Comparison of ENCODE assay signal across 20 cellular contexts in genomic region chr19:54416695-54417491, GRCh38. TPM values are rescaled to one million over a fixed set of nuclear protein-coding genes. Genes with fewer than 3 reads are reported as not detected.
DNase-seq lines count a peak whose midpoint lies in the region; ATAC-seq, FAIRE-seq and TF ChIP-seq lines count a peak whose summit lies in the region.
"Had no signal": no experiment of that assay in that cellular context is flagged by ENCODE, and none has a peak within 500 bp of the region (broad histone marks: within the 10 kb centered on the region; RNA-seq: fewer than 3 reads in every experiment).

No MANE protein-coding gene starts in this region.

- FAIRE-seq in HTR-8/SVneo (lab: Jason Lieb, UNC) (peak; percentile 89), K562 (lab: Jason Lieb, UNC) (no peak)

- H3K36me3 ChIP-seq in K562 (ENCODE audit: control insufficient read depth, insufficient read depth, low read length) (no peaks in the 10 kb centered on the region), sigmoid colon (no peaks in the 10 kb centered on the region), SK-N-SH (replicated peaks in 1 of 2; ENCODE audit: control insufficient read depth in 1 of 2, insufficient read depth in 2 of 2, low read length in 1 of 2) (no peaks in the 10 kb centered on the region)
- H3K36me3 ChIP-seq: esophagus squamous epithelium, prostate gland had no signal

- TF ChIP-seq RAD21 in K562 (CRISPR knock-in tag; conservative IDR thresholded peaks at IDR 0.05 in 1 of 2, IDR thresholded peaks at IDR 0.05 in 1 of 2): no peak
- no peak for TF ChIP-seq RAD21 in SK-N-SH (IDR thresholded peaks at IDR 0.05; ENCODE audit: low read length)

- H3K9me3 ChIP-seq in K562 (replicated peaks; ENCODE audit: control insufficient read depth, insufficient read depth, low read depth, low read length): no peaks in the 10 kb centered on the region
- peaks cover 2% of the 10 kb centered on the region for H3K9me3 ChIP-seq in iPS-18c (ENCODE audit: control insufficient read depth, insufficient read depth, low read length)
- no peaks in the 10 kb centered on the region for H3K9me3 ChIP-seq in sigmoid colon
- no peaks in the 10 kb centered on the region for H3K9me3 ChIP-seq in SK-N-SH
- H3K9me3 ChIP-seq: esophagus squamous epithelium, mucosa of descending colon, prostate gland had no signal

- H3K4me3 ChIP-seq in K562 (no peak overlapping the region), iPS-18c (ENCODE audit: insufficient read depth, low read depth, low read length) (peak overlapping the region; percentile 79), sigmoid colon (peak overlapping the region in 3 of 4 donors; percentile 36 to 39 (median 38)), SK-N-SH (ENCODE audit: low read depth in 2 of 2, low read length in 1 of 2) (no peak overlapping the region)
- H3K4me3 ChIP-seq: esophagus squamous epithelium, mucosa of descending colon, prostate gland had no signal

- H3K9me2 ChIP-seq in SK-N-SH: no peaks in the 10 kb centered on the region

- no peaks in the 10 kb centered on the region for H3K79me2 ChIP-seq in K562 (ENCODE audit: control insufficient read depth, insufficient read depth, low read length)
- no peaks in the 10 kb centered on the region for H3K79me2 ChIP-seq in SK-N-SH (ENCODE audit: insufficient read depth)

- CTCF ChIA-PET in K562 (lab: Yijun Ruan, JAX; ENCODE audit: low intra/inter-chr PET ratio): no interaction called here
- CTCF ChIA-PET in SK-N-SH (lab: Yijun Ruan, JAX): interaction anchor here (1.4 to 2.2 kb wide), 2 partner anchors 8 to 26 kb away, joined by 4 to 8 read pairs; no protein-coding TSS in a partner anchor

- peaks cover 5% of the 10 kb centered on the region; the same call in 1 of the 2 replicates for H4K20me1 ChIP-seq in K562 (replicated peaks; ENCODE audit: control insufficient read depth, insufficient read depth, low read length)
- H4K20me1 ChIP-seq in SK-N-SH (ENCODE audit: insufficient read depth): no peaks in the 10 kb centered on the region

- BruUV-seq in K562 (replicated peaks; lab: Mats Ljungman, UMichigan): no TSS peak

- H3K27me3 ChIP-seq in K562 (ENCODE audit: control insufficient read depth in 2 of 2, insufficient read depth in 2 of 2, low read length in 2 of 2): peaks cover 8 to 25% of the 10 kb centered on the region in 2 experiments
- H3K27me3 ChIP-seq in sigmoid colon: peaks cover 41 to 89% (median 61%) of the 10 kb centered on the region in 3 donors
- peaks cover 57% of the 10 kb centered on the region for H3K27me3 ChIP-seq in SK-N-SH (ENCODE audit: insufficient read depth)

- H3K27ac ChIP-seq in K562 (ENCODE audit: extremely low read depth, low read depth, low read length) (no peak overlapping the region), sigmoid colon (peak overlapping the region in 1 of 4 donors; percentile 6), SK-N-SH (ENCODE audit: low read depth in 2 of 2, low read length in 1 of 2) (no peak overlapping the region)
- H3K27ac ChIP-seq: esophagus squamous epithelium, prostate gland had no signal

- 42% methylated on average over 19 of the region's 44 CpGs for WGBS in K562 (ENCODE audit: insufficient coverage, low coverage, missing lambda C conversion rate)
- WGBS in sigmoid colon, 2 donors: 46 to 50% methylated on average over 44 of the region's 44 CpGs
- WGBS in SK-N-SH (ENCODE audit: low lambda C conversion rate): 15% methylated on average over 42 of the region's 44 CpGs

- H3K9me1 ChIP-seq in K562 (ENCODE audit: control insufficient read depth, insufficient read depth, low read length): no peaks in the 10 kb centered on the region

- H2AFZ ChIP-seq in K562 (ENCODE audit: low read depth, low read length) (no peak overlapping the region), SK-N-SH (ENCODE audit: low read depth) (no peak overlapping the region)

- DNase-seq in HTR-8/SVneo (ENCODE audit: insufficient read length, low spot score): no peak
- peak in 1 of 4 experiments; percentile 4 for DNase-seq in K562 (ENCODE audit: extremely low read depth in 1 of 4, low spot score in 3 of 4)
- no peak for DNase-seq in sigmoid colon
- no peak for DNase-seq in SK-N-SH
- no peak for DNase-seq in SK-N-DZ (ENCODE audit: low spot score)
- DNase-seq: activated CD4-positive, alpha-beta memory T cell treated with anti-CD3 and anti-CD28 coated beads, Interleukin-2, amount 10 ng/mL, durations not matched to agents 7 days and 5 days; cortex of kidney; esophagus squamous epithelium; kidney glomerular epithelial cell; MM.1S; mucosa of descending colon; NCI-H1930; NCI-H748 treated with DMSO at 0.1 percent for 48 hours; SW 1271 had no signal

- H3K4me2 ChIP-seq in K562 (ENCODE audit: insufficient read depth, low read length) (no peak overlapping the region), SK-N-SH (no peak overlapping the region)

- intact Hi-C loops in K562 (cut with micrococcal nuclease): no loop called here
- intact Hi-C loops in sigmoid colon (cut with DNase I): no loop called here

- in situ Hi-C loops in K562 (cut with MboI): no loop called here

- H3K4me1 ChIP-seq in K562 (replicated peaks in 1 of 2; ENCODE audit: control insufficient read depth in 2 of 2, insufficient read depth in 2 of 2, low read length in 2 of 2): peaks cover 0 to 33% of the 10 kb centered on the region in 2 experiments; a peak in 3 of 5 replicates
- peaks cover 0 to 25% (median 5%) of the 10 kb centered on the region in 4 donors for H3K4me1 ChIP-seq in sigmoid colon
- no peaks in the 10 kb centered on the region for H3K4me1 ChIP-seq in SK-N-SH (ENCODE audit: control insufficient read depth in 1 of 2, insufficient read depth in 2 of 2, low read depth in 1 of 2, low read length in 1 of 2)
- H3K4me1 ChIP-seq: prostate gland had no signal

- TF ChIP-seq EP300 in K562 (IDR thresholded peaks at IDR 0.05; ENCODE audit: low read length) (no peak), sigmoid colon (IDR thresholded peaks at IDR 0.05) (no peak), SK-N-SH (IDR thresholded peaks at IDR 0.05; ENCODE audit: borderline replicate concordance in 1 of 2, low read depth in 1 of 2, low read length in 1 of 2) (no peak)

- peaks cover 5% of the 10 kb centered on the region for H3F3A ChIP-seq in SK-N-SH (replicated peaks; ENCODE audit: insufficient read depth)

- H3K9ac ChIP-seq in K562 (ENCODE audit: insufficient read depth in 1 of 2, low read depth in 2 of 2, low read length in 2 of 2) (no peak overlapping the region), SK-N-SH (no peak overlapping the region)

- no peak for TF ChIP-seq CTCF in K562 (IDR thresholded peaks at IDR 0.05 in 2 of 3, conservative IDR thresholded peaks at IDR 0.05 in 1 of 3; ENCODE audit: insufficient read depth in 2 of 3, low read depth in 1 of 3, low read length in 3 of 3)
- no peak for TF ChIP-seq CTCF in sigmoid colon (IDR thresholded peaks at IDR 0.05)
- TF ChIP-seq CTCF in SK-N-SH (IDR thresholded peaks at IDR 0.05): no peak

- POLR2A ChIA-PET in K562 (lab: Yijun Ruan, JAX): no interaction called here
- POLR2A ChIA-PET in SK-N-SH (lab: Yijun Ruan, JAX): no interaction called here

- ATAC-seq in K562: no peak
- no peak for ATAC-seq in HG03442 (IDR thresholded peaks at IDR 0.05; ENCODE audit: unreplicated experiment)

- TF ChIP-seq POLR2A in K562 (conservative IDR thresholded peaks at IDR 0.05) (no peak), sigmoid colon (IDR thresholded peaks at IDR 0.05) (no peak)

RNA-seq across cellular contexts. Expression of gene TTYH1, which starts 1.6 kb away (rescaled TPM):
- not detected in 2 replicates for total RNA-seq in K562 (2011; cell fraction: chromatin; rRNA removed; ENCODE audit: low replicate concordance)
- not detected in 2 replicates for total RNA-seq in K562 (2011; cell fraction: nucleolus; rRNA removed)
- not detected in 2 replicates for total RNA-seq in K562 (2011; cell fraction: nucleoplasm; rRNA removed)
- total RNA-seq in K562 (2014; rRNA removed) (not detected in 2 replicates), K562 (2014; rRNA removed; fragmentation: Illumina TruSeq; extraction: Trizol) (not detected in 2 replicates), K562 (2015; rRNA removed; fragmentation: Illumina TruSeq; extraction: Trizol) (not detected in 2 replicates), K562 (2021) (not detected in 2 replicates), sigmoid colon (1 to 10 TPM; 2.5 to 5.4 (median 3.7) TPM)
- polyA plus RNA-seq in K562 (2011; rRNA removed) (not detected in 2 replicates), K562 (2014; fragmentation: Illumina TruSeq; extraction: Trizol) (not detected in 2 replicates), K562 (2014; fragmentation: Nextera tagmentation; extraction: Ambion mirVana) (under 1 TPM in 1 of 2 experiments, not detected in 1; 0.08 TPM), K562 (2014; rRNA removed) (not detected in 2 replicates), sigmoid colon (1 to 10 TPM in 2 of 3 donors, under 1 TPM in 1; 0.23 to 2.2 (median 1.8) TPM), SK-N-SH (2012; rRNA removed) (0.05 and 0.21 TPM in 2 replicates)
- polyA plus RNA-seq in K562 (2011; cell fraction: cytosol; rRNA removed): not detected in 2 replicates
- polyA plus RNA-seq in K562 (2011; cell fraction: nucleus; rRNA removed): not detected in 2 replicates
- polyA plus RNA-seq in K562 (2012): 0.17 and 0.36 TPM in 2 replicates
- not detected in 2 replicates for polyA minus RNA-seq in K562 (2011; rRNA and poly(A)+ RNA removed)
- polyA minus RNA-seq in K562 (2011; cell fraction: cytosol; rRNA and poly(A)+ RNA removed): not detected in 2 replicates
- not detected in 2 replicates for polyA minus RNA-seq in K562 (2011; cell fraction: nucleus; rRNA and poly(A)+ RNA removed)
- polyA plus RNA-seq in SK-N-SH (2012; cell fraction: cytosol; rRNA removed): 0.06 TPM in 1 of 2 replicates, not detected in the other
- polyA plus RNA-seq in SK-N-SH (2012; cell fraction: nucleus; rRNA removed): 0.10 and 0.28 TPM in 2 replicates
- 0.68 TPM in 1 of 2 replicates, not detected in the other for polyA plus RNA-seq in SK-N-DZ (2014; cell fraction: cytosol; rRNA removed)
- polyA plus RNA-seq in SK-N-DZ (2014; cell fraction: nucleus; rRNA removed): not detected in 2 replicates
- total RNA-seq: HT-29 had no signal
- polyA plus RNA-seq: BJ had no signal

RNA-seq across cellular contexts. Expression of gene LENG8, which starts 32.1 kb away (rescaled TPM):
- 299 and 811 TPM in 2 replicates for total RNA-seq in K562 (2011; cell fraction: chromatin; rRNA removed; ENCODE audit: low replicate concordance)
- 301 and 324 TPM in 2 replicates for total RNA-seq in K562 (2011; cell fraction: nucleolus; rRNA removed)
- 310 and 346 TPM in 2 replicates for total RNA-seq in K562 (2011; cell fraction: nucleoplasm; rRNA removed)
- 32.2 and 36.0 TPM in 2 replicates for total RNA-seq in K562 (2014; rRNA removed)
- 6.0 and 8.4 TPM in 2 replicates for total RNA-seq in K562 (2014; rRNA removed; fragmentation: Illumina TruSeq; extraction: Trizol)
- 16.3 and 17.2 TPM in 2 replicates for total RNA-seq in K562 (2015; rRNA removed; fragmentation: Illumina TruSeq; extraction: Trizol)
- total RNA-seq in K562 (2021): 116 and 146 TPM in 2 replicates
- polyA plus RNA-seq in K562 (2011; rRNA removed): 28.1 and 70.4 TPM in 2 replicates
- 32.2 and 33.2 TPM in 2 replicates for polyA plus RNA-seq in K562 (2011; cell fraction: cytosol; rRNA removed)
- 546 and 794 TPM in 2 replicates for polyA plus RNA-seq in K562 (2011; cell fraction: nucleus; rRNA removed)
- 103 and 172 TPM in 2 replicates for polyA plus RNA-seq in K562 (2012)
- 44.5 and 79.0 TPM in 2 replicates for polyA plus RNA-seq in K562 (2014; fragmentation: Illumina TruSeq; extraction: Trizol)
- polyA plus RNA-seq in K562 (2014; fragmentation: Nextera tagmentation; extraction: Ambion mirVana): 1 to 10 TPM in 1 of 2 experiments, under 1 TPM in 1; 0.74 to 2.3 TPM
- polyA plus RNA-seq in K562 (2014; rRNA removed): 125 and 144 TPM in 2 replicates
- polyA minus RNA-seq in K562 (2011; rRNA and poly(A)+ RNA removed): 16.0 and 20.5 TPM in 2 replicates
- 21.1 and 33.8 TPM in 2 replicates for polyA minus RNA-seq in K562 (2011; cell fraction: cytosol; rRNA and poly(A)+ RNA removed)
- 88.3 and 112 TPM in 2 replicates for polyA minus RNA-seq in K562 (2011; cell fraction: nucleus; rRNA and poly(A)+ RNA removed)
- total RNA-seq in sigmoid colon: 100 to 1,000 TPM in 2 of 4 donors, 10 to 100 TPM in 2; 59.1 to 286 (median 107) TPM
- polyA plus RNA-seq in sigmoid colon: 100 to 1,000 TPM in 1 of 3 donors, 10 to 100 TPM in 2; 13.6 to 148 (median 18.0) TPM
- 84.0 and 89.1 TPM in 2 replicates for polyA plus RNA-seq in SK-N-SH (2012; rRNA removed)
- polyA plus RNA-seq in SK-N-SH (2012; cell fraction: cytosol; rRNA removed): 7.9 and 9.7 TPM in 2 replicates
- 983 and 1,066 TPM in 2 replicates for polyA plus RNA-seq in SK-N-SH (2012; cell fraction: nucleus; rRNA removed)
- polyA plus RNA-seq in SK-N-DZ (2014; cell fraction: cytosol; rRNA removed): 19.1 and 29.0 TPM in 2 replicates
- 111 and 200 TPM in 2 replicates for polyA plus RNA-seq in SK-N-DZ (2014; cell fraction: nucleus; rRNA removed)

RNA-seq across cellular contexts. Expression of gene LENG9, which starts 46.7 kb away (rescaled TPM):
- 0.53 TPM in 1 of 2 replicates, not detected in the other for total RNA-seq in K562 (2011; cell fraction: chromatin; rRNA removed; ENCODE audit: low replicate concordance)
- total RNA-seq in K562 (2011; cell fraction: nucleolus; rRNA removed): 1.2 TPM in 2 replicates
- 0.44 and 0.61 TPM in 2 replicates for total RNA-seq in K562 (2011; cell fraction: nucleoplasm; rRNA removed)
- 0.64 and 1.6 TPM in 2 replicates for total RNA-seq in K562 (2014; rRNA removed)
- 0.10 TPM in 1 of 2 replicates, not detected in the other for total RNA-seq in K562 (2014; rRNA removed; fragmentation: Illumina TruSeq; extraction: Trizol)
- total RNA-seq in K562 (2015; rRNA removed; fragmentation: Illumina TruSeq; extraction: Trizol): 0.38 and 0.43 TPM in 2 replicates
- 0.58 and 0.74 TPM in 2 replicates for total RNA-seq in K562 (2021)
- polyA plus RNA-seq in K562 (2011; rRNA removed): 0.11 and 0.12 TPM in 2 replicates
- 0.32 and 0.64 TPM in 2 replicates for polyA plus RNA-seq in K562 (2011; cell fraction: cytosol; rRNA removed)
- 0.24 and 0.43 TPM in 2 replicates for polyA plus RNA-seq in K562 (2011; cell fraction: nucleus; rRNA removed)
- 0.35 and 0.48 TPM in 2 replicates for polyA plus RNA-seq in K562 (2012)
- 0.06 and 0.28 TPM in 2 replicates for polyA plus RNA-seq in K562 (2014; fragmentation: Illumina TruSeq; extraction: Trizol)
- under 1 TPM; 0.23 to 0.34 TPM for polyA plus RNA-seq in K562 (2014; fragmentation: Nextera tagmentation; extraction: Ambion mirVana)
- 0.15 and 0.32 TPM in 2 replicates for polyA plus RNA-seq in K562 (2014; rRNA removed)
- polyA minus RNA-seq in K562 (2011; rRNA and poly(A)+ RNA removed): 0.28 TPM in 1 of 2 replicates, not detected in the other
- 0.91 and 0.95 TPM in 2 replicates for polyA minus RNA-seq in K562 (2011; cell fraction: cytosol; rRNA and poly(A)+ RNA removed)
- 0.89 and 1.8 TPM in 2 replicates for polyA minus RNA-seq in K562 (2011; cell fraction: nucleus; rRNA and poly(A)+ RNA removed)
- 1 to 10 TPM; 2.5 to 7.8 (median 3.6) TPM for total RNA-seq in sigmoid colon
- polyA plus RNA-seq in sigmoid colon: 10 to 100 TPM in 2 of 3 donors, 1 to 10 TPM in 1; 8.1 to 14.8 (median 13.2) TPM
- polyA plus RNA-seq in SK-N-SH (2012; rRNA removed): 0.20 and 0.21 TPM in 2 replicates
- polyA plus RNA-seq in SK-N-SH (2012; cell fraction: cytosol; rRNA removed): 0.08 and 0.18 TPM in 2 replicates
- 0.22 and 0.26 TPM in 2 replicates for polyA plus RNA-seq in SK-N-SH (2012; cell fraction: nucleus; rRNA removed)
- polyA plus RNA-seq in SK-N-DZ (2014; cell fraction: cytosol; rRNA removed): 0.26 TPM in 1 of 2 replicates, not detected in the other
- polyA plus RNA-seq in SK-N-DZ (2014; cell fraction: nucleus; rRNA removed): not detected in 2 replicates

RNA-seq across cellular contexts. Expression of gene LAIR1, which starts 52.2 kb away (rescaled TPM):
- not detected in 2 replicates for total RNA-seq in K562 (2011; cell fraction: chromatin; rRNA removed; ENCODE audit: low replicate concordance)
- total RNA-seq in K562 (2011; cell fraction: nucleolus; rRNA removed): not detected in 2 replicates
- total RNA-seq in K562 (2011; cell fraction: nucleoplasm; rRNA removed): not detected in 2 replicates
- total RNA-seq in K562 (2014; rRNA removed) (not detected in 2 replicates), K562 (2014; rRNA removed; fragmentation: Illumina TruSeq; extraction: Trizol) (not detected in 2 replicates), K562 (2015; rRNA removed; fragmentation: Illumina TruSeq; extraction: Trizol) (0.23 and 0.54 TPM in 2 replicates), K562 (2021) (0.20 and 0.24 TPM in 2 replicates), sigmoid colon (10 to 100 TPM in 3 of 4 donors, 1 to 10 TPM in 1; 4.4 to 18.9 (median 14.4) TPM)
- polyA plus RNA-seq in K562 (2011; rRNA removed) (not detected in 2 replicates), K562 (2014; fragmentation: Illumina TruSeq; extraction: Trizol) (0.12 TPM in 1 of 2 replicates, not detected in the other), K562 (2014; fragmentation: Nextera tagmentation; extraction: Ambion mirVana) (not detected), K562 (2014; rRNA removed) (0.12 TPM in 1 of 2 replicates, not detected in the other), sigmoid colon (10 to 100 TPM in 2 of 3 donors, 1 to 10 TPM in 1; 6.6 to 34.6 (median 13.4) TPM), SK-N-SH (2012; rRNA removed) (not detected in 2 replicates)
- polyA plus RNA-seq in K562 (2011; cell fraction: cytosol; rRNA removed): not detected in 2 replicates
- not detected in 2 replicates for polyA plus RNA-seq in K562 (2011; cell fraction: nucleus; rRNA removed)
- polyA plus RNA-seq in K562 (2012): 0.40 and 7.6 TPM in 2 replicates
- polyA minus RNA-seq in K562 (2011; rRNA and poly(A)+ RNA removed): not detected in 2 replicates
- not detected in 2 replicates for polyA minus RNA-seq in K562 (2011; cell fraction: cytosol; rRNA and poly(A)+ RNA removed)
- not detected in 2 replicates for polyA minus RNA-seq in K562 (2011; cell fraction: nucleus; rRNA and poly(A)+ RNA removed)
- polyA plus RNA-seq in SK-N-SH (2012; cell fraction: cytosol; rRNA removed): not detected in 2 replicates
- not detected in 2 replicates for polyA plus RNA-seq in SK-N-SH (2012; cell fraction: nucleus; rRNA removed)
- polyA plus RNA-seq in SK-N-DZ (2014; cell fraction: cytosol; rRNA removed): not detected in 2 replicates
- polyA plus RNA-seq in SK-N-DZ (2014; cell fraction: nucleus; rRNA removed): not detected in 2 replicates
- total RNA-seq: HT-29 had no signal
- polyA plus RNA-seq: BJ had no signal

RNA-seq across cellular contexts. Expression of gene CDC42EP5, which starts 56.2 kb away (rescaled TPM):
- total RNA-seq in K562 (2011; cell fraction: chromatin; rRNA removed; ENCODE audit: low replicate concordance): not detected in 2 replicates
- total RNA-seq in K562 (2011; cell fraction: nucleolus; rRNA removed): not detected in 2 replicates
- not detected in 2 replicates for total RNA-seq in K562 (2011; cell fraction: nucleoplasm; rRNA removed)
- total RNA-seq in K562 (2014; rRNA removed): not detected in 2 replicates
- not detected in 2 replicates for total RNA-seq in K562 (2014; rRNA removed; fragmentation: Illumina TruSeq; extraction: Trizol)
- total RNA-seq in K562 (2015; rRNA removed; fragmentation: Illumina TruSeq; extraction: Trizol): not detected in 2 replicates
- total RNA-seq in K562 (2021): 0.29 and 0.38 TPM in 2 replicates
- 0.09 and 0.15 TPM in 2 replicates for polyA plus RNA-seq in K562 (2011; rRNA removed)
- polyA plus RNA-seq in K562 (2011; cell fraction: cytosol; rRNA removed): 0.67 TPM in 1 of 2 replicates, not detected in the other
- polyA plus RNA-seq in K562 (2011; cell fraction: nucleus; rRNA removed): 0.14 and 0.54 TPM in 2 replicates
- polyA plus RNA-seq in K562 (2012): 0.32 and 0.38 TPM in 2 replicates
- polyA plus RNA-seq in K562 (2014; fragmentation: Illumina TruSeq; extraction: Trizol): not detected in 2 replicates
- polyA plus RNA-seq in K562 (2014; fragmentation: Nextera tagmentation; extraction: Ambion mirVana): not detected
- 0.96 TPM in 1 of 2 replicates, not detected in the other for polyA plus RNA-seq in K562 (2014; rRNA removed)
- polyA minus RNA-seq in K562 (2011; rRNA and poly(A)+ RNA removed): not detected in 2 replicates
- not detected in 2 replicates for polyA minus RNA-seq in K562 (2011; cell fraction: cytosol; rRNA and poly(A)+ RNA removed)
- not detected in 2 replicates for polyA minus RNA-seq in K562 (2011; cell fraction: nucleus; rRNA and poly(A)+ RNA removed)
- 10 to 100 TPM; 12.1 to 16.6 (median 13.1) TPM for total RNA-seq in sigmoid colon
- 100 to 1,000 TPM; 171 to 529 (median 348) TPM for polyA plus RNA-seq in sigmoid colon
- polyA plus RNA-seq in SK-N-SH (2012; rRNA removed): 10.8 and 13.5 TPM in 2 replicates
- polyA plus RNA-seq in SK-N-SH (2012; cell fraction: cytosol; rRNA removed): 7.7 and 10.3 TPM in 2 replicates
- polyA plus RNA-seq in SK-N-SH (2012; cell fraction: nucleus; rRNA removed): 6.2 and 17.8 TPM in 2 replicates
- polyA plus RNA-seq in SK-N-DZ (2014; cell fraction: cytosol; rRNA removed): not detected in 2 replicates
- not detected in 2 replicates for polyA plus RNA-seq in SK-N-DZ (2014; cell fraction: nucleus; rRNA removed)
- total RNA-seq: activated CD4-positive, alpha-beta memory T cell treated with anti-CD3 and anti-CD28 coated beads, Interleukin-2, amount 10 ng/mL, durations not matched to agents 7 days and 5 days; activated T-helper 1 cell treated with anti-CD3 and anti-CD28 coated beads, Interleukin-12 subunit alpha, Interleukin-12 subunit beta, Interleukin-2, Interleukin-4 antibody, amounts not matched to agents 30 ng/mL and 10 ng/mL and 1 ng/mL, durations not matched to agents 14 hours and 24 hours and 36 hours had no signal

Comparison
In these comparisons a context has a peak if more than half of its experiments do, and no peak if none do; other contexts are left out.
1. H3K4me3 ChIP-seq: peak in iPS-18c (single experiment) and sigmoid colon (3 of 4); none in K562 (single experiment) and SK-N-SH (0 of 2).
2. RNA of gene LENG9, which starts 46.7 kb away (polyA plus RNA-seq): 8.1 to 14.8 TPM in sigmoid colon; 0.06 to 0.64 TPM in K562 and 0.08 to 0.26 TPM in SK-N-SH; every median in the first group is over 4 times any median in the second.